1 cellular context compared by ENCODE assay signal in the genomic region with DNA sequence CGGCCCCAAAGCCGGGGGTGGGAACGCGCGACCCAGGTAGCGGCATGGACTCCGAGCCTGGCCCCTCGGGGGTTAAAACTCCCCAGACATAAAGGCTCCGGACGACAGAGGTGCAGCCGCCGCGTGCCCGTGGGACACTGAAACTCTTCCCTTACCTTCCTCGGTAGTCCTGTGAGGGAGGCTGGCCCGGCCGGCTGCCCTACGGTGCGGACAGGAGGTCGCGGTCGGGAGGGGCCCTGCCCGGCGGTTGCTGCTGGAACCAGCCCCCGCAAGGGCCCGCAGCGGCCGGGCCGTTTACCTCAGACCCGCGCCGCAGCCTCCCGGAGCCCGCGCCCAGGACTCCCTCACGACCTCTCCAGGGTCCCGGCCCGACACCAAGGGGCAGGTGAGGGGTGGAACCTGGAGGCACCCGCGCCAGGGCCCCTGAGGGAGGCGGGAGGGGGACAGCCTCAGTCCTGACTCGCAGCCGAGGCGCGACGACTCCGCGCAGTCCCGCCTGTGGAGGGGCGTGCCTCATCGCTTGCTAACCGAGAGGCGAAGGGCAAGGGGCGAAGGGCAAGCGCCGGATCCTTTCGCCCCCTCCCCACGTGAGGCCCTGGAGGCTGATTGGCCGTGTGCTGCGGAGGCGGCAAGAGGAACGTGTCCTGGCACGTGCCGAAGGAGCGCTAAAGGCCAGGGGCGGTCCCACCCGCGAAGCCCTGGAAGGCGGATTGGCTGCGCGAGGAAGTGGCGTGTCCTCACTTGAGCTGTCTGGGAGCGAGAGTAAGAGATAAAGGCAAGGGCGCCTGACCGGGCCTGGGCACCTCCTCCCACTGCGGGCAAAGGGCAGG.
TF ChIP-seq lines count a peak whose summit lies in the region.

UPB1 (plus strand) TSS at position 798 of the 830 bp plus-strand sequence. CDS start 72 bp downstream, outside the sequence.

TF ChIP-seq in GM23338, 12 proteins besides CTCF, POLR2A, EP300 and RAD21 (continued from another document):
- TF ChIP-seq, protein P1, sequence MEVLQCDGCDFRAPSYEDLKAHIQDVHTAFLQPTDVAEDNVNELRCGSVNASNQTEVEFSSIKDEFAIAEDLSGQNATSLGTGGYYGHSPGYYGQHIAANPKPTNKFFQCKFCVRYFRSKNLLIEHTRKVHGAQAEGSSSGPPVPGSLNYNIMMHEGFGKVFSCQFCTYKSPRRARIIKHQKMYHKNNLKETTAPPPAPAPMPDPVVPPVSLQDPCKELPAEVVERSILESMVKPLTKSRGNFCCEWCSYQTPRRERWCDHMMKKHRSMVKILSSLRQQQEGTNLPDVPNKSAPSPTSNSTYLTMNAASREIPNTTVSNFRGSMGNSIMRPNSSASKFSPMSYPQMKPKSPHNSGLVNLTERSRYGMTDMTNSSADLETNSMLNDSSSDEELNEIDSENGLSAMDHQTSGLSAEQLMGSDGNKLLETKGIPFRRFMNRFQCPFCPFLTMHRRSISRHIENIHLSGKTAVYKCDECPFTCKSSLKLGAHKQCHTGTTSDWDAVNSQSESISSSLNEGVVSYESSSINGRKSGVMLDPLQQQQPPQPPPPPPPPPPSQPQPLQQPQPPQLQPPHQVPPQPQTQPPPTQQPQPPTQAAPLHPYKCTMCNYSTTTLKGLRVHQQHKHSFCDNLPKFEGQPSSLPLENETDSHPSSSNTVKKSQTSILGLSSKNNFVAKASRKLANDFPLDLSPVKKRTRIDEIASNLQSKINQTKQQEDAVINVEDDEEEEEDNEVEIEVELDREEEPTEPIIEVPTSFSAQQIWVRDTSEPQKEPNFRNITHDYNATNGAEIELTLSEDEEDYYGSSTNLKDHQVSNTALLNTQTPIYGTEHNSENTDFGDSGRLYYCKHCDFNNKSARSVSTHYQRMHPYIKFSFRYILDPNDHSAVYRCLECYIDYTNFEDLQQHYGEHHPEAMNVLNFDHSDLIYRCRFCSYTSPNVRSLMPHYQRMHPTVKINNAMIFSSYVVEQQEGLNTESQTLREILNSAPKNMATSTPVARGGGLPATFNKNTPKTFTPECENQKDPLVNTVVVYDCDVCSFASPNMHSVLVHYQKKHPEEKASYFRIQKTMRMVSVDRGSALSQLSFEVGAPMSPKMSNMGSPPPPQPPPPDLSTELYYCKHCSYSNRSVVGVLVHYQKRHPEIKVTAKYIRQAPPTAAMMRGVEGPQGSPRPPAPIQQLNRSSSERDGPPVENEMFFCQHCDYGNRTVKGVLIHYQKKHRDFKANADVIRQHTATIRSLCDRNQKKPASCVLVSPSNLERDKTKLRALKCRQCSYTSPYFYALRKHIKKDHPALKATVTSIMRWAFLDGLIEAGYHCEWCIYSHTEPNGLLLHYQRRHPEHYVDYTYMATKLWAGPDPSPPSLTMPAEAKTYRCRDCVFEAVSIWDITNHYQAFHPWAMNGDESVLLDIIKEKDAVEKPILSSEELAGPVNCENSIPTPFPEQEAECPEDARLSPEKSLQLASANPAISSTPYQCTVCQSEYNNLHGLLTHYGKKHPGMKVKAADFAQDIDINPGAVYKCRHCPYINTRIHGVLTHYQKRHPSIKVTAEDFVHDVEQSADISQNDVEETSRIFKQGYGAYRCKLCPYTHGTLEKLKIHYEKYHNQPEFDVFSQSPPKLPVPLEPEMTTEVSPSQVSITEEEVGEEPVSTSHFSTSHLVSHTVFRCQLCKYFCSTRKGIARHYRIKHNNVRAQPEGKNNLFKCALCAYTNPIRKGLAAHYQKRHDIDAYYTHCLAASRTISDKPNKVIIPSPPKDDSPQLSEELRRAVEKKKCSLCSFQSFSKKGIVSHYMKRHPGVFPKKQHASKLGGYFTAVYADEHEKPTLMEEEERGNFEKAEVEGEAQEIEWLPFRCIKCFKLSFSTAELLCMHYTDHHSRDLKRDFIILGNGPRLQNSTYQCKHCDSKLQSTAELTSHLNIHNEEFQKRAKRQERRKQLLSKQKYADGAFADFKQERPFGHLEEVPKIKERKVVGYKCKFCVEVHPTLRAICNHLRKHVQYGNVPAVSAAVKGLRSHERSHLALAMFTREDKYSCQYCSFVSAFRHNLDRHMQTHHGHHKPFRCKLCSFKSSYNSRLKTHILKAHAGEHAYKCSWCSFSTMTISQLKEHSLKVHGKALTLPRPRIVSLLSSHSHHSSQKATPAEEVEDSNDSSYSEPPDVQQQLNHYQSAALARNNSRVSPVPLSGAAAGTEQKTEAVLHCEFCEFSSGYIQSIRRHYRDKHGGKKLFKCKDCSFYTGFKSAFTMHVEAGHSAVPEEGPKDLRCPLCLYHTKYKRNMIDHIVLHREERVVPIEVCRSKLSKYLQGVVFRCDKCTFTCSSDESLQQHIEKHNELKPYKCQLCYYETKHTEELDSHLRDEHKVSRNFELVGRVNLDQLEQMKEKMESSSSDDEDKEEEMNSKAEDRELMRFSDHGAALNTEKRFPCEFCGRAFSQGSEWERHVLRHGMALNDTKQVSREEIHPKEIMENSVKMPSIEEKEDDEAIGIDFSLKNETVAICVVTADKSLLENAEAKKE (CRISPR knock-in tag; IDR thresholded peaks at IDR 0.05) = no peak
- no peak for TF ChIP-seq ETS1 (IDR thresholded peaks at IDR 0.05)
- no peak for TF ChIP-seq ZNF114 (CRISPR knock-in tag; IDR thresholded peaks at IDR 0.05)
- TF ChIP-seq JUNB (IDR thresholded peaks at IDR 0.05; ENCODE audit: unreplicated experiment) = no peak
- no peak for TF ChIP-seq ZNF331 (CRISPR knock-in tag; IDR thresholded peaks at IDR 0.05; ENCODE audit: low read depth)
